8 cellular contexts compared by ENCODE assay signal in the genomic region with DNA sequence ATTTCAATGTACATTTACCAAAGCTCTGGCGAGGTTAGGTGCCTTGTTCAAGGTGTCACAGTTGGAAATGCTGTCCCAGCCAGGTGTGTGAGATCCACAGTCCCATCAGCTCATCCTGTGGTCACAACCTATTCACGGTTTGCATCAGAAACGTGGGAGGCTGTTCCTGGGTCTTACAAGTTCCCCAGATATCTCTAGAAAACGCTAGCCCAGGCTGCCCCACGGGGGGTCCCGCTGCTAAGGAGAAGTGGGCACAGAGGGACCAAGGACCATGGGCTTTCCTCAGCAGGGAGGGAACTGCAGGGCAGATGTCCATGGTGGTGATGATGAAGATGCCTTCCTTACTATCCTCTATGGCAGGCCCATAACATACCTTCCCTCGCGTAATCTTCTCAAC. TPM values are rescaled to one million over a fixed set of nuclear protein-coding genes. Genes with fewer than 3 reads are reported as not detected.
DNase-seq lines count a peak whose midpoint lies in the region; ATAC-seq and TF ChIP-seq lines count a peak whose summit lies in the region.

No MANE protein-coding gene starts in this region.

- peak; percentile 7 for ATAC-seq in HG02973 (IDR thresholded peaks at IDR 0.05; ENCODE audit: unreplicated experiment)
- ATAC-seq in stimulated activated naive CD8-positive, alpha-beta T cell treated with anti-CD3 and anti-CD28 coated beads, Interleukin-15, amount 100 ng/mL, for 72 hours = peak; percentile 16

- DNase-seq in G401 (ENCODE audit: low spot score) (peak; percentile 44), immature natural killer cell (no peak), A172 (ENCODE audit: low spot score) (no peak), middle frontal gyrus (ENCODE audit: extremely low spot score, low spot score) (no peak), GM13976 (ENCODE audit: low spot score) (no peak)
- DNase-seq in stimulated activated naive CD8-positive, alpha-beta T cell treated with anti-CD3 and anti-CD28 coated beads, Interleukin-15, amount 100 ng/mL, for 72 hours = no peak

- H3K9me3 Mint-ChIP-seq in activated naive CD8-positive, alpha-beta T cell (ENCODE audit: low read depth) = no peaks in the 10 kb centered on the region
- H3K9me3 Mint-ChIP-seq in immature natural killer cell = no peaks in the 10 kb centered on the region
- no peaks in the 10 kb centered on the region for H3K9me3 Mint-ChIP-seq in stimulated activated naive CD8-positive, alpha-beta T cell treated with anti-CD3 and anti-CD28 coated beads, Interleukin-15, amount 100 ng/mL, for 72 hours

- peaks cover 37% of the 10 kb centered on the region for H3K4me1 Mint-ChIP-seq in activated naive CD8-positive, alpha-beta T cell (ENCODE audit: low read depth)
- peaks cover 25 to 39% of the 10 kb centered on the region in 2 donors for H3K4me1 Mint-ChIP-seq in immature natural killer cell
- H3K4me1 Mint-ChIP-seq in stimulated activated naive CD8-positive, alpha-beta T cell treated with anti-CD3 and anti-CD28 coated beads, Interleukin-15, amount 100 ng/mL, for 72 hours = peaks cover 42% of the 10 kb centered on the region

- H3K4me3 Mint-ChIP-seq in activated naive CD8-positive, alpha-beta T cell = peak overlapping the region; percentile 92
- peak overlapping the region; percentile 85 to 91 (median 89) for H3K4me3 Mint-ChIP-seq in immature natural killer cell
- peak overlapping the region; percentile 92 to 96 for H3K4me3 Mint-ChIP-seq in stimulated activated naive CD8-positive, alpha-beta T cell treated with anti-CD3 and anti-CD28 coated beads, Interleukin-15, amount 100 ng/mL, for 72 hours

- peak overlapping the region; percentile 81 for H3K27ac Mint-ChIP-seq in activated naive CD8-positive, alpha-beta T cell
- H3K27ac Mint-ChIP-seq in immature natural killer cell = peak overlapping the region; percentile 30 to 85 (median 72)
- H3K27ac Mint-ChIP-seq in stimulated activated naive CD8-positive, alpha-beta T cell treated with anti-CD3 and anti-CD28 coated beads, Interleukin-15, amount 100 ng/mL, for 72 hours = peak overlapping the region; percentile 97 to 98

- in situ Hi-C loops in G401 (cut with HindIII; ENCODE audit: low sequenced_read_pairs) (no loop called here), GM13976 (cut with MboI; ENCODE audit: low sequenced_read_pairs, unreplicated experiment) (no loop called here)

- peaks cover 12% of the 10 kb centered on the region for H3K36me3 Mint-ChIP-seq in activated naive CD8-positive, alpha-beta T cell
- H3K36me3 Mint-ChIP-seq in immature natural killer cell = peaks cover 0 to 15% (median 4%) of the 10 kb centered on the region in 3 donors

- TF ChIP-seq CTCF in GM13976 (IDR thresholded peaks at IDR 0.05; ENCODE audit: borderline replicate concordance, control extremely low read depth, extremely low read depth, insufficient read depth, missing control alignments) = no peak

- H3K27me3 Mint-ChIP-seq in activated naive CD8-positive, alpha-beta T cell = no peaks in the 10 kb centered on the region
- peaks cover 0 to 3% (median 0%) of the 10 kb centered on the region in 3 donors for H3K27me3 Mint-ChIP-seq in immature natural killer cell (ENCODE audit: low read depth in 3 of 3)
- H3K27me3 Mint-ChIP-seq in stimulated activated naive CD8-positive, alpha-beta T cell treated with anti-CD3 and anti-CD28 coated beads, Interleukin-15, amount 100 ng/mL, for 72 hours = no peaks in the 10 kb centered on the region

RNA-seq across cellular contexts. Expression of a gene that starts 0.7 kb away (rescaled TPM):
- total RNA-seq in G401 (2014; rRNA removed; shearing (Covaris generic)) = 84.7 and 129 TPM in 2 replicates
- polyA plus RNA-seq in immature natural killer cell = 10 to 100 TPM; 37.1 to 59.9 (median 41.6) TPM
- total RNA-seq in A172 (2014; rRNA removed; shearing (Covaris generic)) = 25.9 and 38.3 TPM in 2 replicates

RNA-seq across cellular contexts. Expression of a gene that starts 35.8 kb away (rescaled TPM):
- total RNA-seq in G401 (2014; rRNA removed; shearing (Covaris generic)) = 180 and 222 TPM in 2 replicates
- 10 to 100 TPM; 31.1 to 63.7 (median 59.5) TPM for polyA plus RNA-seq in immature natural killer cell
- total RNA-seq in A172 (2014; rRNA removed; shearing (Covaris generic)) = 130 and 186 TPM in 2 replicates
